ENCODE assay signal across 10 cellular contexts in the genomic region with DNA sequence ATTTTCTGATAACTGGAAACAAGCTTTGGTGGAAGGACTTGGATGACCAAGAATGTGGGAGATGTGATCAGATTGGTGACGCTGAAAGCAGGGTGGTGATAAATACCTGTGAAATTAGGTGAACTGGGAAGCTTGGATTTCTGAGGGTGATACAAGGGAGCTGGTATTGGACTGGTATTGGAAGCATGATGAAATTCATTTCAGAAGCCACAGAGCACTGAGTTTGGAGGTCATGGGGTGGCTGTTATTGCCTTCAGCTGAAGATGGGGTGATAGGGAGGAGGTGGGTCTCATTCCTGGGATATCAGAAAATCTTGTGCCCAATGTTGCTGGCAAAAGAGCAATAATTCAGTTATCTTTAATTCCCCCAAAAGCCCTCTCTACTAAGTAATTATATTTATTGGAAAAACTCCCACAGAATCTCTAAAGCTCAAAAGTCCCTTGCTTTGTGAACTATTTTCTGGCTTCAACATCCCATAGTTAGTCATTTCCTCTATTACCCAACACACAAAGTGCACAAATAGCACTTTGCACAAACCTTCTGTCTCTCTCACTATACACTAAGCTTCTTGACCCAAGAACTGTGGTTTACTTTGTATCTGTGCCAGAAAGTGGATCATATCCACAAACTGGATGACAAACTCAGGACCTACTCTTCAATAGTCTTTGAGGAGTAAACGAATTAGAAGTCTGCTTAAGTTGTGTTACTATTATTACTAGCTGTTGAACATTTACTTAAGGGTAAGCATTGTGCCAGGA. TPM values are rescaled to one million over a fixed set of nuclear protein-coding genes. Genes with fewer than 3 reads are reported as not detected.
A peak's percentile ranks its signal among the peaks of the same experiment; 100 is the strongest.
DNase-seq lines count a peak whose midpoint lies in the region; ATAC-seq, FAIRE-seq and TF ChIP-seq lines count a peak whose summit lies in the region.
"Had no signal": no experiment of that assay in that cellular context is flagged by ENCODE, and none has a peak within 500 bp of the region (broad histone marks: within the 10 kb centered on the region; RNA-seq: fewer than 3 reads in every experiment).

No MANE protein-coding gene starts in this region.

- peak overlapping the region; percentile 60 for H3K27ac ChIP-seq in GM23248
- peak overlapping the region; percentile 13 for H3K27ac ChIP-seq in fibroblast of lung (ENCODE audit: insufficient read depth, low read length)

- H3F3A ChIP-seq in GM23248 (ENCODE audit: insufficient read depth): peaks cover 15% of the 10 kb centered on the region; the same call in 1 of the 2 replicates

- H3K4me2 ChIP-seq in GM23248 (ENCODE audit: unreplicated experiment) (peak overlapping the region; percentile 53), fibroblast of lung (ENCODE audit: extremely low read depth, insufficient read depth, low read length) (no peak overlapping the region)

- no peaks in the 10 kb centered on the region for H3K27me3 ChIP-seq in GM23248 (replicated peaks; ENCODE audit: insufficient read depth)
- H3K27me3 ChIP-seq in fibroblast of lung (ENCODE audit: control insufficient read depth, insufficient read depth, low read length): no peaks in the 10 kb centered on the region

- H3K9me3 ChIP-seq in GM23248 (ENCODE audit: low read depth) (no peaks in the 10 kb centered on the region), fibroblast of lung (ENCODE audit: control insufficient read depth, insufficient read depth, low read depth, low read length) (no peaks in the 10 kb centered on the region)

- H2AFZ ChIP-seq in GM23248 (no peak overlapping the region), fibroblast of lung (ENCODE audit: low read length) (no peak overlapping the region)

- no peak for ATAC-seq in left colon
- ATAC-seq: effector memory CD8-positive, alpha-beta T cell; T-helper 17 cell had no signal

- H3K9me2 ChIP-seq in GM23248 (ENCODE audit: insufficient read depth): no peaks in the 10 kb centered on the region

- H3K9ac ChIP-seq in GM23248: no peak overlapping the region
- H3K9ac ChIP-seq in fibroblast of lung (ENCODE audit: insufficient read depth, low read length): no peak overlapping the region

- H3K79me2 ChIP-seq in GM23248 (ENCODE audit: insufficient read depth): no peaks in the 10 kb centered on the region
- H3K79me2 ChIP-seq in fibroblast of lung (ENCODE audit: control insufficient read depth, insufficient read depth, low read length): no peaks in the 10 kb centered on the region

- peak; percentile 96 for DNase-seq in GM23248
- peak; percentile 85 for DNase-seq in RCC 7860 (ENCODE audit: low spot score)
- DNase-seq in fibroblast of lung (ENCODE audit: low read depth in 2 of 2): peak; percentile 99
- DNase-seq in putamen (ENCODE audit: low spot score): peak; percentile 32
- no peak for DNase-seq in mucosa of gallbladder (ENCODE audit: low spot score)
- no peak for DNase-seq in left colon
- DNase-seq in NCI-H2081 (lab: John Stamatoyannopoulos, UW): no peak
- no peak for DNase-seq in activated effector memory CD4-positive, alpha-beta T cell treated with Interleukin-2 at 50 U/mL for 16 hours
- DNase-seq: effector memory CD8-positive, alpha-beta T cell; T-helper 17 cell had no signal

- FAIRE-seq in RCC 7860 (lab: Jason Lieb, UNC): peak; percentile 97

- peaks cover 15% of the 10 kb centered on the region for H3K4me1 ChIP-seq in GM23248 (ENCODE audit: insufficient read depth)
- H3K4me1 ChIP-seq in fibroblast of lung (ENCODE audit: control insufficient read depth, extremely low read depth, insufficient read depth, low read length): peaks cover 6% of the 10 kb centered on the region

- H3K36me3 ChIP-seq in GM23248 (ENCODE audit: low read depth): no peaks in the 10 kb centered on the region
- no peaks in the 10 kb centered on the region for H3K36me3 ChIP-seq in fibroblast of lung (ENCODE audit: control insufficient read depth, insufficient read depth, low read length)

- H4K20me1 ChIP-seq in GM23248 (ENCODE audit: insufficient read depth) (no peaks in the 10 kb centered on the region), fibroblast of lung (ENCODE audit: control insufficient read depth, extremely low read depth, insufficient read depth, low read length) (no peaks in the 10 kb centered on the region)

- no peak for TF ChIP-seq CTCF in fibroblast of lung (conservative IDR thresholded peaks at IDR 0.05 in 1 of 2, IDR thresholded peaks at IDR 0.05 in 1 of 2; ENCODE audit: low read depth in 1 of 2, low read length in 2 of 2)

- in situ Hi-C loops in GM23248 (cut with MboI): no loop called here

- intact Hi-C loops in left colon (cut with DNase I, micrococcal nuclease): no loop called here

- WGBS in GM23248 (ENCODE audit: low coverage in 1 of 2, low lambda C conversion rate in 2 of 2, missing lambda C conversion rate in 2 of 2), 2 experiments: 41 to 45% methylated on average over 2 of the region's 2 CpGs

- H3K4me3 ChIP-seq in GM23248: 0 out of 2 replicates have a peak overlapping the region, but pooled peaks have one; percentile 10
- H3K4me3 ChIP-seq in fibroblast of lung (replicated peaks in 1 of 4; ENCODE audit: control extremely low read depth in 1 of 4, insufficient read depth in 1 of 4, low read depth in 3 of 4, low read length in 4 of 4): no peak overlapping the region

RNA-seq across cellular contexts. Expression of a gene that starts 23.1 kb away (rescaled TPM):
- total RNA-seq in GM23248 (2014; rRNA removed; shearing (Covaris generic)): 94.5 and 104 TPM in 2 replicates
- polyA plus RNA-seq in GM23248 (2016; fragmentation: Nextera tagmentation; extraction: Ambion mirVana): 74.4 and 78.8 TPM in 2 replicates
- 196 and 262 TPM in 2 replicates for total RNA-seq in fibroblast of lung
- 120 TPM in 2 replicates for polyA plus RNA-seq in fibroblast of lung
- 83.5 and 87.6 TPM in 2 replicates for polyA plus RNA-seq in fibroblast of lung (2012)
- polyA minus RNA-seq in fibroblast of lung (ENCODE audit: low replicate concordance): 41.6 and 46.6 TPM in 2 replicates
- 61.0 TPM for total RNA-seq in mucosa of gallbladder
- 10 to 100 TPM; 86.6 to 87.3 TPM for total RNA-seq in left colon

Comparison
In these comparisons a context has a peak if more than half of its experiments do, and no peak if none do; other contexts are left out.
1. DNase-seq: peak in GM23248 (single experiment), RCC 7860 (single experiment), fibroblast of lung (2 of 2) and putamen (single experiment); none in mucosa of gallbladder (single experiment), left colon (0 of 2), NCI-H2081 (0 of 2) and activated effector memory CD4-positive, alpha-beta T cell treated with Interleukin-2 at 50 U/mL for 16 hours (single experiment).